In the genomic region with DNA sequence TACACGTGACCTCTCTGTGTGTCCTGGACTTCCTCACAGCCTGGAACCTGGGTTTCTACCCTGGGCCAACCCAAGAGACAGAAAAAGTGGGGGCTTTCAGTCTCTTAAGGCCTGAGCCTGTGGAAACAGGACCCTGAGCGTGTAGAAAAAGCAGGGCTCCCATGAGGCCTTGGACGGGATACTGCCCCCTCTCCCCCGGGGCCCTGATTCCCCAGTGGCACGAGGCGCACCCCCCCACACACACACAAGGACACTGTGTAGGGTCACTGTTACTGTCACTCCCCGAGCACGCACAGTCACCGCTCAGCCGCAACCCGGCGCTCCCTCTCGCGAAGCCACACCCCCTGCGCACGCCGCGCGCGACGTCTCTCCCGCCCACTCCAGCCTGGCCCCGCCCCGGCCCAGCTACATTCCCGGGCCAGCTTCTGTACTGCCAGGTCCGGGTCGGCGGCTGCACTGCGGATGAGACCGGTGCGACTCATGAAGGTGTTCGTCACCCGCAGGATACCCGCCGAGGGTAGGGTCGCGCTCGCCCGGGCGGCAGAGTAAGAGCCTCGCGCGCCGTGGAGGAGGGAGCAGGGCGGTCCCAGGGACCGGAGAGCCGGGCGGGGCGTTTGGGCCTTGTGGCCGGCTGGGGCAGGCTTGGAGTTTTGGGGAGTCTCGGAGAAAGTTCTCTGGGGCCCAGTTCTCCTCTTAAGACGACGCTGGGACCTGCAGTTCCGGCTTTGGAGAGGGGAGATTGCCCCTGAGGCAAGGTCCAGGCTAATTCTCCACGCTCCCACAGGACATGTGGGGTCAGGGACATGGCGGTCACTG, we compare ENCODE assay signal across 8 cellular contexts. TPM values are rescaled to one million over a fixed set of nuclear protein-coding genes. Genes with fewer than 3 reads are reported as not detected.
DNase-seq lines count a peak whose midpoint lies in the region; TF ChIP-seq lines count a peak whose summit lies in the region.

TSS of gene GRHPR (plus strand) at position 408 of the 816 bp plus-strand sequence. CDS start at position 463, 55 bp downstream.

- peak within 1 kb of the TSS; percentile 77 for H2AFZ ChIP-seq in neuron (ENCODE audit: low read depth, low read length)

- peak within 1 kb of the TSS; percentile 94 to 95 for H3K4me3 ChIP-seq in foreskin fibroblast (ENCODE audit: low read depth in 1 of 2, low read length in 2 of 2)
- H3K4me3 ChIP-seq in neuron (ENCODE audit: low read length), result peak within 1 kb of the TSS; percentile 83

- TF ChIP-seq CTCF in foreskin fibroblast (IDR thresholded peaks at IDR 0.05; ENCODE audit: low read depth, low read length) (no peak), subcutaneous adipose tissue (IDR thresholded peaks at IDR 0.05; ENCODE audit: low read depth) (no peak)

- peaks cover 19% of the 10 kb centered on the region for H3K4me1 ChIP-seq in neuron (ENCODE audit: insufficient read depth, low read length)

- DNase-seq in ELF-1 (ENCODE audit: low read depth, low spot score), result peak; percentile 83
- peak; percentile 21 for DNase-seq in GOT3 (lab: John Stamatoyannopoulos, UW)
- DNase-seq in LHCN-M2 (ENCODE audit: low read depth), result peak; percentile 77
- peak; percentile 11 for DNase-seq in SIG-M5 (lab: John Stamatoyannopoulos, UW)
- peak; percentile 74 for DNase-seq in activated gamma-delta T cell (lab: John Stamatoyannopoulos, UW)
- peak; percentile 78 to 94 for DNase-seq in foreskin fibroblast

- no peaks in the 10 kb centered on the region for H3K9me3 ChIP-seq in neuron (ENCODE audit: low read length)

- peaks cover 30% of the 10 kb centered on the region for H3K36me3 ChIP-seq in neuron (ENCODE audit: insufficient read depth, low read length)

- no peaks in the 10 kb centered on the region for H3K27me3 ChIP-seq in neuron (ENCODE audit: insufficient read depth, low read length)

RNA-seq across cellular contexts. Expression of gene GRHPR, which starts in this region (rescaled TPM):
- total RNA-seq in LHCN-M2 (2014; rRNA removed), result 195 and 217 TPM in 2 replicates
- polyA plus RNA-seq in LHCN-M2 (2012), result 196 TPM
- total RNA-seq in subcutaneous adipose tissue, result 100 to 1,000 TPM in 3 of 4 donors, 10 to 100 TPM in 1; 99.0 to 186 (median 119) TPM

Comparison
In these comparisons a context has a peak if more than half of its experiments do, and no peak if none do; other contexts are left out.
1. Peak in every context shown above with its lines: DNase-seq and H3K4me3 ChIP-seq.
2. DNase-seq: peak in every context shown above with its lines; median percentile 86 in foreskin fibroblast; 83 in ELF-1; 77 in LHCN-M2; 74 in activated gamma-delta T cell; 21 in GOT3; 11 in SIG-M5.